In genomic region chr17:15847447-15848213, GRCh38 we compare ENCODE assay signal across 8 cellular contexts.
DNase-seq lines count a peak whose midpoint lies in the region; ATAC-seq and TF ChIP-seq lines count a peak whose summit lies in the region.
"Not testable (repeated sequence)": the region's sequence is repeated elsewhere in the genome, so short reads cannot be mapped to it uniquely, and the experiment has no call there.

No MANE protein-coding gene starts in this region.

- peak; percentile 16 for DNase-seq in A172 (ENCODE audit: low spot score)
- peak; percentile 89 for DNase-seq in SK-MEL-5 (ENCODE audit: low read depth, low spot score)
- DNase-seq in choroid plexus epithelial cell (ENCODE audit: low read depth) = peak; percentile 64
- DNase-seq in left lobe of liver (ENCODE audit: low spot score); progenitor cell of endocrine pancreas (ENCODE audit: low spot score, unreplicated experiment): not testable (repeated sequence)

- TF ChIP-seq POLR2A in gastroesophageal sphincter (IDR thresholded peaks at IDR 0.05) = not testable (repeated sequence)

- WGBS in gastroesophageal sphincter (ENCODE audit: low coverage in 1 of 2), 2 donors = 19 to 33% methylated on average over 2 to 4 of the region's 5 CpGs

- not testable (repeated sequence) for H3K27ac ChIP-seq in gastroesophageal sphincter

- H3K4me3 ChIP-seq in choroid plexus epithelial cell (ENCODE audit: low read depth, low read length); gastroesophageal sphincter: not testable (repeated sequence)

- not testable (repeated sequence) for H3K27me3 Mint-ChIP-seq in progenitor cell of endocrine pancreas

- not testable (repeated sequence) for H3K36me3 Mint-ChIP-seq in progenitor cell of endocrine pancreas (ENCODE audit: insufficient read depth)

- not testable (repeated sequence) for H3K9me3 Mint-ChIP-seq in progenitor cell of endocrine pancreas (ENCODE audit: low read depth)

- peak overlapping the region; percentile 29 for H3K27ac Mint-ChIP-seq in progenitor cell of endocrine pancreas

- H3K27me3 ChIP-seq in gastroesophageal sphincter = not testable (repeated sequence)

- ATAC-seq in GM18508 (IDR thresholded peaks at IDR 0.05; ENCODE audit: insufficient read depth, unreplicated experiment) (peak; percentile 43), HG03095 (IDR thresholded peaks at IDR 0.05; ENCODE audit: unreplicated experiment) (peak; percentile 65), gastroesophageal sphincter (peak; percentile 69), left lobe of liver (peak; percentile 96)

- in situ Hi-C loops in SK-MEL-5 (cut with HindIII; ENCODE audit: low pct_unique_long_range_greater_than_20kb, low sequenced_read_pairs) = not testable (repeated sequence)

- not testable (repeated sequence) for TF ChIP-seq EP300 in gastroesophageal sphincter (IDR thresholded peaks at IDR 0.05)

- H3K4me1 Mint-ChIP-seq in progenitor cell of endocrine pancreas (ENCODE audit: low read depth) = peaks cover 14% of the 10 kb centered on the region

- TF ChIP-seq CTCF in choroid plexus epithelial cell (conservative IDR thresholded peaks at IDR 0.05; ENCODE audit: low read depth, low read length); gastroesophageal sphincter (IDR thresholded peaks at IDR 0.05); progenitor cell of endocrine pancreas (IDR thresholded peaks at IDR 0.05; ENCODE audit: unreplicated experiment): not testable (repeated sequence)

- H3K4me3 Mint-ChIP-seq in progenitor cell of endocrine pancreas (ENCODE audit: low read depth) = not testable (repeated sequence)

- not testable (repeated sequence) for H3K4me1 ChIP-seq in gastroesophageal sphincter

- not testable (repeated sequence) for H3K9me3 ChIP-seq in gastroesophageal sphincter

- not testable (repeated sequence) for H3K36me3 ChIP-seq in gastroesophageal sphincter

Comparison
In these comparisons a context has a peak if more than half of its experiments do, and no peak if none do; other contexts are left out.
1. ATAC-seq: peak in every context shown above with its lines; median percentile 96 in left lobe of liver; 69 in gastroesophageal sphincter; 65 in HG03095; 43 in GM18508.